In the genomic region with DNA sequence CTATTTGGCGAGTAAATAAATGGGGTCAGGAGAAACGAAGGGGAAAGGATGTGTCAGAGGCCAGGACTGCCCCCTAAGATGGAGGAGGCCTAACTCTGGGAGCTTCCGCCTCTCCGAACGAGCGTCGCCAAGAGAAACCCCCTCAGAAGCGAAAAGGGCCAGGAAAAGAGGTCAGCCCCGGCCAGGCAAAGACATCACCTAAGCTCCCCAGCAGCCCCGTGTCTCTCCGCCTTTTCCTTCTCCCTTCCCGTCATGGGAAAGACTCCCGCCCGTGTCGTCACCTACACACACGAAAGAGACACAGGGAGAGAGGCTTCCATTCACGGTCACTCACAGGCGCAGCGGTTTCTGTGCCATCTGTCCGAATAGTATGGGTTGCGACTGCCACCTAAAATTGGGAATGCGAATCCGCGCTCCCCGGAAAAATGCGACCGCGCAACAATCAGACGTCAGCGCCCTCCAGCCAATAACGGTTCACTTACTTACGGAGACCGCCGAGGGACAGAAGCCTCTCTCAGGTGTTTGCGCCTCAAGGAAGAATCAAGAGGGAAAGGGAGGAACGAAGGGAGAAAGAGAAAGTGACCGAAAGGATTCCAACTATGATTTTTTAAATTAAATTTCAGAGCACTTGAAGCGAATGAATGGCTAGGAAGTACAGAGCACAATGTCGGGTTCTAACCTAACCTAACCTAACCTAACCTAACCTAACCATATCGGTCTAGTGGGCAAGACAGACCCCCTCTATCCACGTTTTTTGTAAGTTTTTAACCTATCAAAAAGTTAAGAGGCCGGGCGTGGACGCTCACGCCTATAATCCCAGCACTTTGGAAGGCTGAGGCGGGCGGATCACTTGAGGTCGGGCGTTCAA, we compare ENCODE assay signal across 1 cellular context.
TF ChIP-seq lines count a peak whose summit lies in the region.

CWF19L1 (minus strand) TSS at position 402 of the 868 bp plus-strand sequence; CDS start at position 357, 45 bp downstream.

TF ChIP-seq in K562, 482 proteins besides CTCF, POLR2A, EP300 and RAD21 (continued from another document and continues in another):
- TF ChIP-seq, protein P1, sequence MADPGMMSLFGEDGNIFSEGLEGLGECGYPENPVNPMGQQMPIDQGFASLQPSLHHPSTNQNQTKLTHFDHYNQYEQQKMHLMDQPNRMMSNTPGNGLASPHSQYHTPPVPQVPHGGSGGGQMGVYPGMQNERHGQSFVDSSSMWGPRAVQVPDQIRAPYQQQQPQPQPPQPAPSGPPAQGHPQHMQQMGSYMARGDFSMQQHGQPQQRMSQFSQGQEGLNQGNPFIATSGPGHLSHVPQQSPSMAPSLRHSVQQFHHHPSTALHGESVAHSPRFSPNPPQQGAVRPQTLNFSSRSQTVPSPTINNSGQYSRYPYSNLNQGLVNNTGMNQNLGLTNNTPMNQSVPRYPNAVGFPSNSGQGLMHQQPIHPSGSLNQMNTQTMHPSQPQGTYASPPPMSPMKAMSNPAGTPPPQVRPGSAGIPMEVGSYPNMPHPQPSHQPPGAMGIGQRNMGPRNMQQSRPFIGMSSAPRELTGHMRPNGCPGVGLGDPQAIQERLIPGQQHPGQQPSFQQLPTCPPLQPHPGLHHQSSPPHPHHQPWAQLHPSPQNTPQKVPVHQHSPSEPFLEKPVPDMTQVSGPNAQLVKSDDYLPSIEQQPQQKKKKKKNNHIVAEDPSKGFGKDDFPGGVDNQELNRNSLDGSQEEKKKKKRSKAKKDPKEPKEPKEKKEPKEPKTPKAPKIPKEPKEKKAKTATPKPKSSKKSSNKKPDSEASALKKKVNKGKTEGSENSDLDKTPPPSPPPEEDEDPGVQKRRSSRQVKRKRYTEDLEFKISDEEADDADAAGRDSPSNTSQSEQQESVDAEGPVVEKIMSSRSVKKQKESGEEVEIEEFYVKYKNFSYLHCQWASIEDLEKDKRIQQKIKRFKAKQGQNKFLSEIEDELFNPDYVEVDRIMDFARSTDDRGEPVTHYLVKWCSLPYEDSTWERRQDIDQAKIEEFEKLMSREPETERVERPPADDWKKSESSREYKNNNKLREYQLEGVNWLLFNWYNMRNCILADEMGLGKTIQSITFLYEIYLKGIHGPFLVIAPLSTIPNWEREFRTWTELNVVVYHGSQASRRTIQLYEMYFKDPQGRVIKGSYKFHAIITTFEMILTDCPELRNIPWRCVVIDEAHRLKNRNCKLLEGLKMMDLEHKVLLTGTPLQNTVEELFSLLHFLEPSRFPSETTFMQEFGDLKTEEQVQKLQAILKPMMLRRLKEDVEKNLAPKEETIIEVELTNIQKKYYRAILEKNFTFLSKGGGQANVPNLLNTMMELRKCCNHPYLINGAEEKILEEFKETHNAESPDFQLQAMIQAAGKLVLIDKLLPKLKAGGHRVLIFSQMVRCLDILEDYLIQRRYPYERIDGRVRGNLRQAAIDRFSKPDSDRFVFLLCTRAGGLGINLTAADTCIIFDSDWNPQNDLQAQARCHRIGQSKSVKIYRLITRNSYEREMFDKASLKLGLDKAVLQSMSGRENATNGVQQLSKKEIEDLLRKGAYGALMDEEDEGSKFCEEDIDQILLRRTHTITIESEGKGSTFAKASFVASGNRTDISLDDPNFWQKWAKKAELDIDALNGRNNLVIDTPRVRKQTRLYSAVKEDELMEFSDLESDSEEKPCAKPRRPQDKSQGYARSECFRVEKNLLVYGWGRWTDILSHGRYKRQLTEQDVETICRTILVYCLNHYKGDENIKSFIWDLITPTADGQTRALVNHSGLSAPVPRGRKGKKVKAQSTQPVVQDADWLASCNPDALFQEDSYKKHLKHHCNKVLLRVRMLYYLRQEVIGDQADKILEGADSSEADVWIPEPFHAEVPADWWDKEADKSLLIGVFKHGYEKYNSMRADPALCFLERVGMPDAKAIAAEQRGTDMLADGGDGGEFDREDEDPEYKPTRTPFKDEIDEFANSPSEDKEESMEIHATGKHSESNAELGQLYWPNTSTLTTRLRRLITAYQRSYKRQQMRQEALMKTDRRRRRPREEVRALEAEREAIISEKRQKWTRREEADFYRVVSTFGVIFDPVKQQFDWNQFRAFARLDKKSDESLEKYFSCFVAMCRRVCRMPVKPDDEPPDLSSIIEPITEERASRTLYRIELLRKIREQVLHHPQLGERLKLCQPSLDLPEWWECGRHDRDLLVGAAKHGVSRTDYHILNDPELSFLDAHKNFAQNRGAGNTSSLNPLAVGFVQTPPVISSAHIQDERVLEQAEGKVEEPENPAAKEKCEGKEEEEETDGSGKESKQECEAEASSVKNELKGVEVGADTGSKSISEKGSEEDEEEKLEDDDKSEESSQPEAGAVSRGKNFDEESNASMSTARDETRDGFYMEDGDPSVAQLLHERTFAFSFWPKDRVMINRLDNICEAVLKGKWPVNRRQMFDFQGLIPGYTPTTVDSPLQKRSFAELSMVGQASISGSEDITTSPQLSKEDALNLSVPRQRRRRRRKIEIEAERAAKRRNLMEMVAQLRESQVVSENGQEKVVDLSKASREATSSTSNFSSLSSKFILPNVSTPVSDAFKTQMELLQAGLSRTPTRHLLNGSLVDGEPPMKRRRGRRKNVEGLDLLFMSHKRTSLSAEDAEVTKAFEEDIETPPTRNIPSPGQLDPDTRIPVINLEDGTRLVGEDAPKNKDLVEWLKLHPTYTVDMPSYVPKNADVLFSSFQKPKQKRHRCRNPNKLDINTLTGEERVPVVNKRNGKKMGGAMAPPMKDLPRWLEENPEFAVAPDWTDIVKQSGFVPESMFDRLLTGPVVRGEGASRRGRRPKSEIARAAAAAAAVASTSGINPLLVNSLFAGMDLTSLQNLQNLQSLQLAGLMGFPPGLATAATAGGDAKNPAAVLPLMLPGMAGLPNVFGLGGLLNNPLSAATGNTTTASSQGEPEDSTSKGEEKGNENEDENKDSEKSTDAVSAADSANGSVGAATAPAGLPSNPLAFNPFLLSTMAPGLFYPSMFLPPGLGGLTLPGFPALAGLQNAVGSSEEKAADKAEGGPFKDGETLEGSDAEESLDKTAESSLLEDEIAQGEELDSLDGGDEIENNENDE (IDR thresholded peaks at IDR 0.05; ENCODE audit: low read depth, low read length), result no peak
- no peak for TF ChIP-seq DMBX1 (CRISPR knock-in tag; IDR thresholded peaks at IDR 0.05; ENCODE audit: borderline replicate concordance)
- TF ChIP-seq RERE (CRISPR knock-in tag; IDR thresholded peaks at IDR 0.05; ENCODE audit: borderline replicate concordance), result no peak
- TF ChIP-seq, protein P2, sequence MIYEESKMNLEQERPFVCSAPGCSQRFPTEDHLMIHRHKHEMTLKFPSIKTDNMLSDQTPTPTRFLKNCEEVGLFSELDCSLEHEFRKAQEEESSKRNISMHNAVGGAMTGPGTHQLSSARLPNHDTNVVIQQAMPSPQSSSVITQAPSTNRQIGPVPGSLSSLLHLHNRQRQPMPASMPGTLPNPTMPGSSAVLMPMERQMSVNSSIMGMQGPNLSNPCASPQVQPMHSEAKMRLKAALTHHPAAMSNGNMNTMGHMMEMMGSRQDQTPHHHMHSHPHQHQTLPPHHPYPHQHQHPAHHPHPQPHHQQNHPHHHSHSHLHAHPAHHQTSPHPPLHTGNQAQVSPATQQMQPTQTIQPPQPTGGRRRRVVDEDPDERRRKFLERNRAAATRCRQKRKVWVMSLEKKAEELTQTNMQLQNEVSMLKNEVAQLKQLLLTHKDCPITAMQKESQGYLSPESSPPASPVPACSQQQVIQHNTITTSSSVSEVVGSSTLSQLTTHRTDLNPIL (CRISPR knock-in tag; IDR thresholded peaks at IDR 0.05), result no peak
- 0 out of 2 replicates have a peak, but pooled peaks have one; percentile 39 for TF ChIP-seq MBD2 (IDR thresholded peaks at IDR 0.05; ENCODE audit: borderline replicate concordance, low read depth)
- TF ChIP-seq HDGF (IDR thresholded peaks at IDR 0.05), result no peak
- peak; percentile 58 for TF ChIP-seq TBP (optimal IDR thresholded peaks at IDR 0.05; ENCODE audit: low read depth, low read length)
- peak; percentile 98 for TF ChIP-seq SIN3B (IDR thresholded peaks at IDR 0.05; ENCODE audit: low read depth)
- no peak for TF ChIP-seq SRSF1 (IDR thresholded peaks at IDR 0.05; ENCODE audit: low read depth, low read length)
- TF ChIP-seq, protein P3, sequence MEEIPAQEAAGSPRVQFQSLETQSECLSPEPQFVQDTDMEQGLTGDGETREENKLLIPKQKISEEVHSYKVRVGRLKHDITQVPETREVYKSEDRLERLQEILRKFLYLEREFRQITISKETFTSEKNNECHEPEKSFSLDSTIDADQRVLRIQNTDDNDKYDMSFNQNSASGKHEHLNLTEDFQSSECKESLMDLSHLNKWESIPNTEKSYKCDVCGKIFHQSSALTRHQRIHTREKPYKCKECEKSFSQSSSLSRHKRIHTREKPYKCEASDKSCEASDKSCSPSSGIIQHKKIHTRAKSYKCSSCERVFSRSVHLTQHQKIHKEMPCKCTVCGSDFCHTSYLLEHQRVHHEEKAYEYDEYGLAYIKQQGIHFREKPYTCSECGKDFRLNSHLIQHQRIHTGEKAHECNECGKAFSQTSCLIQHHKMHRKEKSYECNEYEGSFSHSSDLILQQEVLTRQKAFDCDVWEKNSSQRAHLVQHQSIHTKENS (CRISPR knock-in tag; IDR thresholded peaks at IDR 0.05), result no peak
- no peak for TF ChIP-seq TEAD2 (tag; IDR thresholded peaks at IDR 0.05)
- TF ChIP-seq, protein P4, sequence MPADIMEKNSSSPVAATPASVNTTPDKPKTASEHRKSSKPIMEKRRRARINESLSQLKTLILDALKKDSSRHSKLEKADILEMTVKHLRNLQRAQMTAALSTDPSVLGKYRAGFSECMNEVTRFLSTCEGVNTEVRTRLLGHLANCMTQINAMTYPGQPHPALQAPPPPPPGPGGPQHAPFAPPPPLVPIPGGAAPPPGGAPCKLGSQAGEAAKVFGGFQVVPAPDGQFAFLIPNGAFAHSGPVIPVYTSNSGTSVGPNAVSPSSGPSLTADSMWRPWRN (IDR thresholded peaks at IDR 0.05; ENCODE audit: low read depth), result no peak
- TF ChIP-seq, protein P5, sequence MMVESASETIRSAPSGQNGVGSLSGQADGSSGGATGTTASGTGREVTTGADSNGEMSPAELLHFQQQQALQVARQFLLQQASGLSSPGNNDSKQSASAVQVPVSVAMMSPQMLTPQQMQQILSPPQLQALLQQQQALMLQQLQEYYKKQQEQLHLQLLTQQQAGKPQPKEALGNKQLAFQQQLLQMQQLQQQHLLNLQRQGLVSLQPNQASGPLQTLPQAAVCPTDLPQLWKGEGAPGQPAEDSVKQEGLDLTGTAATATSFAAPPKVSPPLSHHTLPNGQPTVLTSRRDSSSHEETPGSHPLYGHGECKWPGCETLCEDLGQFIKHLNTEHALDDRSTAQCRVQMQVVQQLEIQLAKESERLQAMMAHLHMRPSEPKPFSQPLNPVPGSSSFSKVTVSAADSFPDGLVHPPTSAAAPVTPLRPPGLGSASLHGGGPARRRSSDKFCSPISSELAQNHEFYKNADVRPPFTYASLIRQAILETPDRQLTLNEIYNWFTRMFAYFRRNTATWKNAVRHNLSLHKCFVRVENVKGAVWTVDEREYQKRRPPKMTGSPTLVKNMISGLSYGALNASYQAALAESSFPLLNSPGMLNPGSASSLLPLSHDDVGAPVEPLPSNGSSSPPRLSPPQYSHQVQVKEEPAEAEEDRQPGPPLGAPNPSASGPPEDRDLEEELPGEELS (CRISPR knock-in tag; IDR thresholded peaks at IDR 0.05; ENCODE audit: borderline replicate concordance), result no peak
